8 cellular contexts compared by ENCODE assay signal in the genomic region with DNA sequence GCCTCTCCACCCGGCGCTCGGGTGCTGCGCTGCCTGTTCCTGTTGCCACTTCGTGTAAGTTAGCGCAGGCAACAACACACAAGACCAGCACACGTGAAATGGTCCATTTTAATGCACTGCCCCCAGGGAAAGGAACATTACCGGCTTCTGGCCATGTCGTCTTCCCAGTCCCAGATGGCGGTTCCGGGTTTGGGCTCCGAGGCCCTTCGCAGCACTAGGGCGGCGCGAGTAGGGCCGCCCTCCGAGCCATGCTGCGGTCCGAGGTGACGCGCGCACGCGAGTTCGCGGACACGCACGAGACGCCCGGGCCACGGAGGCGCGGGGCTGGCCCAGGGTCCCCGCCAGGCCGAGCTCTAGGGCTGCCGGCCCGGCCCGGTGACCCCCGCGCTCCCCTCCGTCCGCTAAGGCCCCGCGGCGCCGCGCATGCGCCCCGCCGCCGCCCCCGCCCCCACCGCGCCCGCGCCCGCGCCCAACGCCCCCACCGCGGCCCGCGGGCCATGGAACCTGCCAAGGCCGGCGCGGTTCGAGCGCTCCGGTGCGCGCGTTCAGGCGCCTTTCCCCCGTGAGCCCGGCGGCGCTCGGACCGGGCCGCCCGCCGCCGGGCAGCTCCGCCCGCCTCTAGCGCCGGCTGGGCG. TPM values are rescaled to one million over a fixed set of nuclear protein-coding genes. Genes with fewer than 3 reads are reported as not detected.
DNase-seq lines count a peak whose midpoint lies in the region; ATAC-seq, FAIRE-seq and TF ChIP-seq lines count a peak whose summit lies in the region.

No MANE protein-coding gene starts in this region.

- DNase-seq in GM10266 (ENCODE audit: extremely low spot score) (peak; percentile 89), H54 (ENCODE audit: insufficient read length, low spot score) (peak; percentile 19), WTC11 (ENCODE audit: low spot score) (peak; percentile 31), cardiac fibroblast (ENCODE audit: low read depth in 2 of 2) (peak; percentile 46 to 60), kidney (peak; percentile 92), SIG-M5 treated with dmso at 0.1 percent for 504 hours (lab: John Stamatoyannopoulos, UW; ENCODE audit: unreplicated experiment) (no peak)
- peak; percentile 69 for DNase-seq in stimulated activated CD4-positive, alpha-beta T cell treated with anti-CD3 and anti-CD28 coated beads, Interleukin-15, amount 100 ng/mL, for 24 hours

- H3F3A ChIP-seq in Loucy (ENCODE audit: low read depth) = 0 out of 2 replicates have a peak, but pooled peaks cover 7% of the 10 kb centered on the region

- no peak overlapping the region; the same call in 1 of the 2 replicates for H3K27ac Mint-ChIP-seq in WTC11

- no peak for FAIRE-seq in H54 (lab: Jason Lieb, UNC)
- FAIRE-seq in kidney (lab: Jason Lieb, UNC) = no peak

- H3K4me3 ChIP-seq in Loucy (ENCODE audit: low read length, poor library complexity, severe bottlenecking) (peak overlapping the region; percentile 97), cardiac fibroblast (replicated peaks in 1 of 2; ENCODE audit: low read depth in 2 of 2, low read length in 2 of 2) (peak overlapping the region; percentile 72 to 85), kidney (ENCODE audit: low read length in 2 of 2) (peak overlapping the region; percentile 93 to 99)

- ATAC-seq in WTC11 = peak; percentile 23

- POLR2A ChIA-PET in WTC11 (lab: Charles Lee) = no interaction called here

- no peaks in the 10 kb centered on the region for H3K27me3 ChIP-seq in Loucy (ENCODE audit: insufficient read depth, low read length, poor library complexity, severe bottlenecking)

- H3K36me3 Mint-ChIP-seq in WTC11 = peaks cover 5% of the 10 kb centered on the region

- no peaks in the 10 kb centered on the region for H3K36me3 ChIP-seq in Loucy (ENCODE audit: insufficient read depth, low read length)
- no peaks in the 10 kb centered on the region for H3K36me3 ChIP-seq in kidney (ENCODE audit: control insufficient read depth in 1 of 2, insufficient read depth in 2 of 2, low read length in 2 of 2)

- H3K9me3 Mint-ChIP-seq in WTC11 = no peaks in the 10 kb centered on the region

- H3K9ac ChIP-seq in Loucy (ENCODE audit: low read depth, low read length, poor library complexity, severe bottlenecking) = peak overlapping the region; percentile 96
- peak overlapping the region; percentile 95 to 97 for H3K9ac ChIP-seq in kidney (ENCODE audit: low read length in 2 of 2)

- peak overlapping the region; percentile 95 to 97 for H3K27ac ChIP-seq in kidney (ENCODE audit: low read depth in 2 of 2, low read length in 2 of 2)

- peaks cover 31% of the 10 kb centered on the region for H4K20me1 ChIP-seq in Loucy (ENCODE audit: insufficient read depth, low read length, poor library complexity, severe bottlenecking)

- CTCF ChIA-PET in WTC11 (lab: Charles Lee) = interaction anchor here (0.5 to 3.2 kb wide), 3 partner anchors 20 to 52 kb away, joined by 3 to 19 read pairs (median 6); no protein-coding TSS in a partner anchor

- H2AFZ ChIP-seq in Loucy (ENCODE audit: low read length) = peak overlapping the region; percentile 90

- no peaks in the 10 kb centered on the region for H3K9me2 ChIP-seq in Loucy (replicated peaks; ENCODE audit: low read depth, low read length)

- intact Hi-C loops in kidney (cut with DNase I) = no loop called here

- peaks cover 83% of the 10 kb centered on the region for H3K79me2 ChIP-seq in Loucy (ENCODE audit: insufficient read depth, low read length)

- no peaks in the 10 kb centered on the region; the same call in 1 of the 2 replicates for H3K27me3 Mint-ChIP-seq in WTC11 (ENCODE audit: low read depth)

- H3K4me1 ChIP-seq in Loucy (ENCODE audit: insufficient read depth, low read length, poor library complexity, severe bottlenecking) = peaks cover 41% of the 10 kb centered on the region
- H3K4me1 ChIP-seq in kidney (ENCODE audit: control insufficient read depth in 1 of 2, insufficient read depth in 1 of 2, low read depth in 1 of 2, low read length in 2 of 2) = peaks cover 0 to 9% of the 10 kb centered on the region in 2 donors

- H3K4me3 Mint-ChIP-seq in WTC11 = peak overlapping the region; percentile 87

- peak; percentile 30; the same call in 1 of the 2 replicates for TF ChIP-seq POLR2A in H54 (IDR thresholded peaks at IDR 0.05; ENCODE audit: low read depth, low read length)

- peaks cover 28% of the 10 kb centered on the region for H3K4me1 Mint-ChIP-seq in WTC11

- H3K9me3 ChIP-seq in Loucy (ENCODE audit: insufficient read depth, low read depth, low read length) (no peaks in the 10 kb centered on the region), kidney (ENCODE audit: control insufficient read depth in 1 of 2, low read length in 2 of 2) (no peaks in the 10 kb centered on the region)

- no peak for TF ChIP-seq CTCF in GM10266 (IDR thresholded peaks at IDR 0.05; ENCODE audit: control insufficient read depth, insufficient read depth, low read depth, missing control alignments)
- TF ChIP-seq CTCF in Loucy (conservative IDR thresholded peaks at IDR 0.05; ENCODE audit: low read length) = no peak
- TF ChIP-seq CTCF in WTC11 (IDR thresholded peaks at IDR 0.05) = no peak
- TF ChIP-seq CTCF in cardiac fibroblast (IDR thresholded peaks at IDR 0.05; ENCODE audit: low read depth, low read length) = no peak
- no peak for TF ChIP-seq CTCF in kidney (IDR thresholded peaks at IDR 0.05; ENCODE audit: borderline replicate concordance, extremely low read depth, insufficient read depth)

- peak overlapping the region; percentile 92 for H3K4me2 ChIP-seq in Loucy (ENCODE audit: low read depth, low read length, poor library complexity, severe bottlenecking)

TF ChIP-seq in WTC11, 78 proteins besides CTCF, POLR2A, EP300 and RAD21:
- TF ChIP-seq, protein P1, sequence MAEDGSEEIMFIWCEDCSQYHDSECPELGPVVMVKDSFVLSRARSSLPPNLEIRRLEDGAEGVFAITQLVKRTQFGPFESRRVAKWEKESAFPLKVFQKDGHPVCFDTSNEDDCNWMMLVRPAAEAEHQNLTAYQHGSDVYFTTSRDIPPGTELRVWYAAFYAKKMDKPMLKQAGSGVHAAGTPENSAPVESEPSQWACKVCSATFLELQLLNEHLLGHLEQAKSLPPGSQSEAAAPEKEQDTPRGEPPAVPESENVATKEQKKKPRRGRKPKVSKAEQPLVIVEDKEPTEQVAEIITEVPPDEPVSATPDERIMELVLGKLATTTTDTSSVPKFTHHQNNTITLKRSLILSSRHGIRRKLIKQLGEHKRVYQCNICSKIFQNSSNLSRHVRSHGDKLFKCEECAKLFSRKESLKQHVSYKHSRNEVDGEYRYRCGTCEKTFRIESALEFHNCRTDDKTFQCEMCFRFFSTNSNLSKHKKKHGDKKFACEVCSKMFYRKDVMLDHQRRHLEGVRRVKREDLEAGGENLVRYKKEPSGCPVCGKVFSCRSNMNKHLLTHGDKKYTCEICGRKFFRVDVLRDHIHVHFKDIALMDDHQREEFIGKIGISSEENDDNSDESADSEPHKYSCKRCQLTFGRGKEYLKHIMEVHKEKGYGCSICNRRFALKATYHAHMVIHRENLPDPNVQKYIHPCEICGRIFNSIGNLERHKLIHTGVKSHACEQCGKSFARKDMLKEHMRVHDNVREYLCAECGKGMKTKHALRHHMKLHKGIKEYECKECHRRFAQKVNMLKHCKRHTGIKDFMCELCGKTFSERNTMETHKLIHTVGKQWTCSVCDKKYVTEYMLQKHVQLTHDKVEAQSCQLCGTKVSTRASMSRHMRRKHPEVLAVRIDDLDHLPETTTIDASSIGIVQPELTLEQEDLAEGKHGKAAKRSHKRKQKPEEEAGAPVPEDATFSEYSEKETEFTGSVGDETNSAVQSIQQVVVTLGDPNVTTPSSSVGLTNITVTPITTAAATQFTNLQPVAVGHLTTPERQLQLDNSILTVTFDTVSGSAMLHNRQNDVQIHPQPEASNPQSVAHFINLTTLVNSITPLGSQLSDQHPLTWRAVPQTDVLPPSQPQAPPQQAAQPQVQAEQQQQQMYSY (CRISPR knock-in tag; IDR thresholded peaks at IDR 0.05) = no peak
- TF ChIP-seq SP1 (CRISPR knock-in tag; conservative IDR thresholded peaks at IDR 0.05) = peak; percentile 24; the same call in 1 of the 2 replicates
- no peak for TF ChIP-seq EMX1 (CRISPR knock-in tag; IDR thresholded peaks at IDR 0.05)
- TF ChIP-seq ZBTB21 (CRISPR knock-in tag; IDR thresholded peaks at IDR 0.05; ENCODE audit: borderline replicate concordance) = peak; percentile 68; the same call in 1 of the 2 replicates
- TF ChIP-seq PRRX2 (CRISPR knock-in tag; IDR thresholded peaks at IDR 0.05) = 0 out of 2 replicates have a peak, but pooled peaks have one; percentile 20
- TF ChIP-seq GABPB1 (CRISPR knock-in tag; IDR thresholded peaks at IDR 0.05) = 0 out of 2 replicates have a peak, but pooled peaks have one; percentile 37
- peak; percentile 52; the same call in 1 of the 2 replicates for TF ChIP-seq TP53 (CRISPR knock-in tag; IDR thresholded peaks at IDR 0.05)
- TF ChIP-seq, protein P2, sequence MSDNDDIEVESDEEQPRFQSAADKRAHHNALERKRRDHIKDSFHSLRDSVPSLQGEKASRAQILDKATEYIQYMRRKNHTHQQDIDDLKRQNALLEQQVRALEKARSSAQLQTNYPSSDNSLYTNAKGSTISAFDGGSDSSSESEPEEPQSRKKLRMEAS (CRISPR knock-in tag; IDR thresholded peaks at IDR 0.05) = peak; percentile 39; the same call in 1 of the 2 replicates
- no peak for TF ChIP-seq ZNF396 (CRISPR knock-in tag; IDR thresholded peaks at IDR 0.05; ENCODE audit: borderline replicate concordance)
- TF ChIP-seq KAT7 (CRISPR knock-in tag; IDR thresholded peaks at IDR 0.05; ENCODE audit: borderline replicate concordance) = peak; percentile 66; the same call in 1 of the 2 replicates
- no peak for TF ChIP-seq SMAD4 (CRISPR knock-in tag; IDR thresholded peaks at IDR 0.05)

RNA-seq across cellular contexts. Expression of a gene that starts 0.4 kb away (rescaled TPM):
- 19.9 to 23.4 TPM (median 20.6 TPM) in 3 replicates for total RNA-seq in WTC11 (2021)
- 18.6 TPM for total RNA-seq in kidney
- polyA plus RNA-seq in kidney (ENCODE audit: insufficient read depth, low read depth, low replicate concordance) = 1.1 TPM
